Comparison of ENCODE assay signal across 8 cellular contexts in the genomic region with DNA sequence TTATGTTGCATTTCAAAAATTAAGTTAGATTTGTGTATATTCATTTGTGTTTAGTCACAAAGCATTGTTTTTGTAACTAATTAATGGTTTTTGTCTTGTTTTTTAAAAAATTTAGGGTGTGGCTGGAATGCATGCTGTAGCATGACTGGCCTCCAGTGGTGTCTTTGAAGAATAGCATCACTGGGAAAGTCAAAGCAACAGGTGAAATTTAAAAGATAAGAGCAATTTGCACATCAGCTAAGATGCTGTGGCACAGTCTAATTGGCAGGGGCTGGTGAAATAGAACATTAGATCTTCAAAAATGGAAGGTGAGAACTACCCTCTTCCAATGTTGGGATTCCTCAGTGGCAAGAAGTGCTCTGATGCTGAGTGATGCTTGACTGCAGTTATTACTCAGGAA. TPM values are rescaled to one million over a fixed set of nuclear protein-coding genes. Genes with fewer than 3 reads are reported as not detected.
DNase-seq lines count a peak whose midpoint lies in the region; ATAC-seq and TF ChIP-seq lines count a peak whose summit lies in the region.

No MANE protein-coding gene starts in this region.

- H3K9ac ChIP-seq in colonic mucosa (ENCODE audit: low read depth in 2 of 2, low read length in 2 of 2), result no peak overlapping the region

- H3K36me3 ChIP-seq in colonic mucosa, result no peaks in the 10 kb centered on the region

- H3K9me3 ChIP-seq in colonic mucosa, result no peaks in the 10 kb centered on the region

- no peak overlapping the region for H3K4me3 ChIP-seq in colonic mucosa

- TF ChIP-seq CTCF in colonic mucosa (IDR thresholded peaks at IDR 0.05), result no peak

- DNase-seq in NCI-H1417 (lab: John Stamatoyannopoulos, UW), result peak in 2 of 3 experiments; percentile 19 to 53
- DNase-seq in NCI-H1417 treated with DMSO at 0.1 percent for 48 hours (lab: John Stamatoyannopoulos, UW), result no peak
- DNase-seq in NCI-H1694 (lab: John Stamatoyannopoulos, UW), result peak; percentile 6
- peak; percentile 61 for DNase-seq in cerebellum (ENCODE audit: low spot score)
- peak; percentile 70 for DNase-seq in pons (ENCODE audit: low spot score)
- DNase-seq in colonic mucosa, result no peak

- H3K27ac ChIP-seq in colonic mucosa, result no peak overlapping the region

- no peaks in the 10 kb centered on the region for H3K4me1 ChIP-seq in colonic mucosa

- ATAC-seq in HG03469 (IDR thresholded peaks at IDR 0.05; ENCODE audit: unreplicated experiment), result no peak
- ATAC-seq in HG02938 (IDR thresholded peaks at IDR 0.05; ENCODE audit: unreplicated experiment), result no peak

- no peaks in the 10 kb centered on the region for H3K27me3 ChIP-seq in colonic mucosa

- intact Hi-C loops in colonic mucosa (cut with DNase I), result no loop called here

RNA-seq across cellular contexts. Expression of a gene that starts 45.3 kb away (rescaled TPM):
- total RNA-seq in cerebellum, result 333 TPM
- 10 to 100 TPM in 1 of 2 donors, 1 to 10 TPM in 1; 4.6 to 20.7 TPM for total RNA-seq in colonic mucosa

Comparison
In these comparisons a context has a peak if more than half of its experiments do, and no peak if none do; other contexts are left out.
1. DNase-seq: peak in NCI-H1417 (2 of 3), NCI-H1694 (single experiment), cerebellum (single experiment) and pons (single experiment); none in NCI-H1417 treated with DMSO at 0.1 percent for 48 hours (single experiment) and colonic mucosa (single experiment).
2. RNA of a gene that starts 45.3 kb away (total RNA-seq): 333 TPM in cerebellum (single experiment); 4.6 to 20.7 TPM in colonic mucosa; every median in the first group is over 10 times any median in the second.